In the genomic region with DNA sequence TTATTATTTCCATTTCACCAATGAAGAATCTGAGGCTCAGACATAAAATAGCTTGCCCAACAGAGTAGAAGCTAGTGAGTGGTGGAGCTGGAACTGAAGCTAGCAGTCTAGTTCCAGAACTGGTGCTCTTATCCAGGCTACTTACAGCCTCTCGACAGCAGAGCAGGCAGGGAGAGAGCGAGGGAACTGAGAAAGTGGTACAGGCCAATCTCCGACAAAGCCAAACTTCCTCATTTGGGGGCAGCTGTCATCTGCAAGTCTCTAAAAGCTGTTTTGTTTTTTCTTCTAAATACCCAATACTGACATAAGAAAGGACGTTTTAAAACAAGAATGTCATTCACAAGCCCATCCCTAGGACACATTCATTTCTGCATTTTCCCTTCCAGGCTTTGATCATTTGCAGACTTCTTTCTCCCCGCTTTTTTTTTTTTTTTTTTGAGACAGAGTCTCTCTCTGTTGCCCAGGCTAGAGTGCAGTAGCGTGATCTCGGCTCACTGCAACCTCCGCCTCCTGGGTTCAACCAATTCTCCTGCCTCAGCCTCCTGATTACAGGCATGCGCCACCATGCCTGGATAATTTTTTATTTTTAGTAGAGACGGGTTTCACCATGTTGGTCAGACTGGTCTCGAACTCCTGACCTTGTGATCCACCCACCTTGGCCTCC, we compare ENCODE assay signal across 25 cellular contexts. TPM values are rescaled to one million over a fixed set of nuclear protein-coding genes. Genes with fewer than 3 reads are reported as not detected.
DNase-seq lines count a peak whose midpoint lies in the region; ATAC-seq, FAIRE-seq and TF ChIP-seq lines count a peak whose summit lies in the region.
"Had no signal": no experiment of that assay in that cellular context is flagged by ENCODE, and none has a peak within 500 bp of the region (broad histone marks: within the 10 kb centered on the region; RNA-seq: fewer than 3 reads in every experiment).

No MANE protein-coding gene starts in this region.

- H3K9me3 Mint-ChIP-seq in activated B cell treated with CpG ODN at 0.5 μM for 24 hours, result no peaks in the 10 kb centered on the region
- H3K9me3 Mint-ChIP-seq: activated CD4-positive, alpha-beta memory T cell treated with anti-CD3 and anti-CD28 coated beads, Interleukin-2, amount 10 ng/mL, durations not matched to agents 7 days and 5 days; activated naive CD4-positive, alpha-beta T cell treated with anti-CD3 and anti-CD28 coated beads, Interleukin-2, amount 10 ng/mL, durations not matched to agents 7 days and 5 days; activated T-cell treated with anti-CD3 and anti-CD28 coated beads, Interleukin-2, amount 50 U/mL, for 24 hours; central memory CD8-positive, alpha-beta T cell had no signal

- CTCF ChIA-PET in activated B cell treated with CpG ODN at 0.5 μM for 24 hours (lab: Charles Lee), result interaction anchor here (0.6 to 3.5 kb wide), 5 partner anchors 9 to 708 kb away, joined by 3 to 16 read pairs (median 7); no protein-coding TSS in a partner anchor

- TF ChIP-seq CTCF in activated B cell treated with CpG ODN at 0.5 μM for 24 hours (IDR thresholded peaks at IDR 0.05), result no peak

- H3K36me3 Mint-ChIP-seq in activated B cell treated with CpG ODN at 0.5 μM for 24 hours (ENCODE audit: low read depth), result peaks cover 60% of the 10 kb centered on the region

- H3K27me3 Mint-ChIP-seq in activated B cell treated with CpG ODN at 0.5 μM for 24 hours, result no peaks in the 10 kb centered on the region
- H3K27me3 Mint-ChIP-seq: activated CD4-positive, alpha-beta memory T cell treated with anti-CD3 and anti-CD28 coated beads, Interleukin-2, amount 10 ng/mL, durations not matched to agents 7 days and 5 days; activated naive CD4-positive, alpha-beta T cell treated with anti-CD3 and anti-CD28 coated beads, Interleukin-2, amount 10 ng/mL, durations not matched to agents 7 days and 5 days; activated T-cell treated with anti-CD3 and anti-CD28 coated beads, Interleukin-2, amount 50 U/mL, for 24 hours; central memory CD8-positive, alpha-beta T cell had no signal

- peak; percentile 8 for FAIRE-seq in GM19239 (lab: Jason Lieb, UNC)
- FAIRE-seq: TTC549 had no signal

- peaks cover 9% of the 10 kb centered on the region for H3K4me1 Mint-ChIP-seq in activated B cell treated with CpG ODN at 0.5 μM for 24 hours
- H3K4me1 Mint-ChIP-seq: activated CD4-positive, alpha-beta memory T cell treated with anti-CD3 and anti-CD28 coated beads, Interleukin-2, amount 10 ng/mL, durations not matched to agents 7 days and 5 days; activated naive CD4-positive, alpha-beta T cell treated with anti-CD3 and anti-CD28 coated beads, Interleukin-2, amount 10 ng/mL, durations not matched to agents 7 days and 5 days had no signal

- DNase-seq in Ammon's horn (ENCODE audit: low spot score) (peak; percentile 66), GM19239 (ENCODE audit: insufficient read length, low spot score) (no peak), NOMO-1 (lab: John Stamatoyannopoulos, UW; ENCODE audit: unreplicated experiment in 2 of 2) (peak; percentile 25 to 58), activated B cell treated with CpG ODN at 0.5 μM for 24 hours (no peak), Right ventricle myocardium inferior (ENCODE audit: missing footprints) (no peak), NCI-H2081 treated with DMSO at 0.1 percent for 48 hours (lab: John Stamatoyannopoulos, UW) (no peak)
- no peak for DNase-seq in activated CD4-positive, alpha-beta T cell treated with anti-CD3 and anti-CD28 coated beads, Interleukin-2, amount 50 U/mL, for 48 hours
- DNase-seq: activated CD4-positive, alpha-beta memory T cell treated with anti-CD3 and anti-CD28 coated beads, Interleukin-2, amount 10 ng/mL, durations not matched to agents 7 days and 5 days; activated naive CD4-positive, alpha-beta T cell treated with anti-CD3 and anti-CD28 coated beads, Interleukin-2, amount 10 ng/mL, durations not matched to agents 7 days and 5 days; activated T-cell treated with anti-CD3 and anti-CD28 coated beads, Interleukin-2, amount 50 U/mL, for 24 hours; aorta; effector CD4-positive, alpha-beta T cell; esophagus squamous epithelium; left ventricle myocardium inferior; NCI-H1417; NCI-H2171; NCI-H748 treated with DMSO at 0.1 percent for 48 hours; stimulated activated CD4-positive, alpha-beta T cell treated with anti-CD3 and anti-CD28 coated beads, Interleukin-4, amount 100 ng/mL, for 24 hours had no signal

- ATAC-seq in activated B cell treated with CpG ODN at 0.5 μM for 24 hours (ENCODE audit: low read depth) (peak; percentile 81), Right ventricle myocardium inferior (no peak), GM21576 (IDR thresholded peaks at IDR 0.05; ENCODE audit: unreplicated experiment) (no peak)
- ATAC-seq: SK-N-SH treated with all-trans-retinoic acid at 6 μM for 48 hours had no signal

- intact Hi-C loops in activated B cell treated with CpG ODN at 0.5 μM for 24 hours (cut with micrococcal nuclease), result no loop called here
- intact Hi-C loops in Right ventricle myocardium inferior (cut with DNase I), result no loop called here

- POLR2A ChIA-PET in activated B cell treated with CpG ODN at 0.5 μM for 24 hours (lab: Charles Lee), result interaction anchor here (1.1 to 3.1 kb wide), 2 partner anchors 20 to 76 kb away, joined by 3 to 12 read pairs; a partner anchor contains a TSS

- H3K4me3 Mint-ChIP-seq in activated B cell treated with CpG ODN at 0.5 μM for 24 hours, result no peak overlapping the region
- H3K4me3 Mint-ChIP-seq: activated CD4-positive, alpha-beta memory T cell treated with anti-CD3 and anti-CD28 coated beads, Interleukin-2, amount 10 ng/mL, durations not matched to agents 7 days and 5 days; activated naive CD4-positive, alpha-beta T cell treated with anti-CD3 and anti-CD28 coated beads, Interleukin-2, amount 10 ng/mL, durations not matched to agents 7 days and 5 days; activated T-cell treated with anti-CD3 and anti-CD28 coated beads, Interleukin-2, amount 50 U/mL, for 24 hours; central memory CD8-positive, alpha-beta T cell had no signal

- H3K27ac Mint-ChIP-seq in activated B cell treated with CpG ODN at 0.5 μM for 24 hours, result peak overlapping the region; percentile 53
- H3K27ac Mint-ChIP-seq: activated CD4-positive, alpha-beta memory T cell treated with anti-CD3 and anti-CD28 coated beads, Interleukin-2, amount 10 ng/mL, durations not matched to agents 7 days and 5 days; activated naive CD4-positive, alpha-beta T cell treated with anti-CD3 and anti-CD28 coated beads, Interleukin-2, amount 10 ng/mL, durations not matched to agents 7 days and 5 days had no signal

RNA-seq across cellular contexts. Expression of a gene that starts 20.0 kb away (rescaled TPM):
- total RNA-seq in activated B cell treated with CpG ODN at 0.5 μM for 24 hours (16.6 and 18.5 TPM in 2 replicates), Right ventricle myocardium inferior (16.1 TPM)

RNA-seq across cellular contexts. Expression of a gene that starts 24.4 kb away (rescaled TPM):
- not detected in 2 replicates for total RNA-seq in activated B cell treated with CpG ODN at 0.5 μM for 24 hours
- not detected for total RNA-seq in Right ventricle myocardium inferior
- total RNA-seq: A172; activated CD4-positive, alpha-beta memory T cell treated with anti-CD3 and anti-CD28 coated beads, Interleukin-2, amount 10 ng/mL, durations not matched to agents 7 days and 5 days; aorta; esophagus squamous epithelium; left ventricle myocardium inferior; renal cortical epithelial cell; urinary bladder had no signal

RNA-seq across cellular contexts. Expression of a gene that starts 31.5 kb away (rescaled TPM):
- total RNA-seq in activated B cell treated with CpG ODN at 0.5 μM for 24 hours, result 10.6 and 14.0 TPM in 2 replicates
- total RNA-seq in Right ventricle myocardium inferior, result 6.4 TPM

Comparison
In these comparisons a context has a peak if more than half of its experiments do, and no peak if none do; other contexts are left out.
1. DNase-seq: peak in Ammon's horn (single experiment) and NOMO-1 (2 of 2); none in GM19239 (single experiment), activated B cell treated with CpG ODN at 0.5 μM for 24 hours (single experiment), activated CD4-positive, alpha-beta T cell treated with anti-CD3 and anti-CD28 coated beads, Interleukin-2, amount 50 U/mL, for 48 hours (0 of 2), Right ventricle myocardium inferior (single experiment) and NCI-H2081 treated with DMSO at 0.1 percent for 48 hours (single experiment).